In genomic region chr17:49008908-49009307, GRCh38 we compare ENCODE assay signal across 23 cellular contexts. TPM values are rescaled to one million over a fixed set of nuclear protein-coding genes. Genes with fewer than 3 reads are reported as not detected.
"Had no signal": no experiment of that assay in that cellular context is flagged by ENCODE, and none has a peak within 500 bp of the region (broad histone marks: within the 10 kb centered on the region; RNA-seq: fewer than 3 reads in every experiment).

No MANE protein-coding gene starts in this region.

RNA-seq across cellular contexts. Expression of gene IGF2BP1, which starts 11.7 kb away (rescaled TPM):
- total RNA-seq: heart right ventricle, lower lobe of right lung, natural killer cell, right atrium auricular region, upper lobe of right lung had no signal
- polyA plus RNA-seq: liver had no signal

RNA-seq across cellular contexts. Expression of gene GIP, which starts 40.5 kb away (rescaled TPM):
- total RNA-seq: heart right ventricle, kidney, left colon, left lung, liver, lower lobe of right lung, mammary epithelial cell, mononuclear cell, natural killer cell, occipital lobe, ovary, progenitor cell of endocrine pancreas, pulmonary artery endothelial cell, renal cortical epithelial cell, right atrium auricular region, right lobe of liver, skeletal muscle tissue, stomach, thyroid gland, transverse colon, upper lobe of right lung, uterus had no signal
- polyA plus RNA-seq: heart right ventricle, liver, mammary epithelial cell, neural cell, ovary had no signal
